In genomic region chr2:25879133-25879730, GRCh38 we compare ENCODE assay signal across 8 cellular contexts. TPM values are rescaled to one million over a fixed set of nuclear protein-coding genes. Genes with fewer than 3 reads are reported as not detected.
A peak's percentile ranks its signal among the peaks of the same experiment; 100 is the strongest.
DNase-seq lines count a peak whose midpoint lies in the region; ATAC-seq and TF ChIP-seq lines count a peak whose summit lies in the region.

No MANE protein-coding gene starts in this region.

- peak overlapping the region in 1 of 2 experiments; percentile 97; a peak in 2 of 4 replicates for H3K4me3 ChIP-seq in DND-41 (ENCODE audit: low read depth in 1 of 2, low read length in 2 of 2)

- ATAC-seq in DND-41 (ENCODE audit: insufficient read depth, low read depth): no peak
- no peak for ATAC-seq in HG02678 (IDR thresholded peaks at IDR 0.05; ENCODE audit: unreplicated experiment)

- no peaks in the 10 kb centered on the region for H3K27me3 ChIP-seq in DND-41 (ENCODE audit: insufficient read depth, low read length, poor library complexity)

- H2AFZ ChIP-seq in DND-41 (ENCODE audit: low read depth, low read length): peak overlapping the region; percentile 82

- no peaks in the 10 kb centered on the region for H3K27me3 Mint-ChIP-seq in chondrocyte (ENCODE audit: low read depth)
- peaks cover 13% of the 10 kb centered on the region for H3K27me3 Mint-ChIP-seq in nephron (ENCODE audit: low read depth)

- H3K9me3 Mint-ChIP-seq in chondrocyte (ENCODE audit: low read depth) (no peaks in the 10 kb centered on the region), nephron (no peaks in the 10 kb centered on the region)

- peak overlapping the region; percentile 98 for H3K27ac Mint-ChIP-seq in chondrocyte (ENCODE audit: unreplicated experiment)
- H3K27ac Mint-ChIP-seq in nephron: peak overlapping the region; percentile 93 to 99 (median 96)

- no peaks in the 10 kb centered on the region for H3K36me3 Mint-ChIP-seq in chondrocyte (ENCODE audit: low read depth)
- H3K36me3 Mint-ChIP-seq in nephron (ENCODE audit: low read depth): peaks cover 4% of the 10 kb centered on the region

- H3K79me2 ChIP-seq in DND-41 (ENCODE audit: insufficient read depth, low read length): peaks cover 40% of the 10 kb centered on the region

- H3K4me3 Mint-ChIP-seq in chondrocyte (ENCODE audit: unreplicated experiment) (peak overlapping the region; percentile 97), nephron (peak overlapping the region; percentile 96 to 98 (median 96))

- DNase-seq in DND-41: no peak
- peak; percentile 50 for DNase-seq in NCI-H146 (lab: John Stamatoyannopoulos, UW)
- no peak for DNase-seq in chondrocyte (ENCODE audit: low spot score)
- no peak for DNase-seq in T1000 (lab: John Stamatoyannopoulos, UW)
- no peak for DNase-seq in stimulated activated CD4-positive, alpha-beta T cell treated with anti-CD3 and anti-CD28 coated beads, Interleukin-2, amount 100 ng/mL, for 48 hours
- no peak for DNase-seq in activated CD4-positive, alpha-beta T cell treated with anti-CD3 and anti-CD28 coated beads for 1 hour

- H3K27ac ChIP-seq in DND-41 (ENCODE audit: low read length): peak overlapping the region; percentile 85

- H3K9me3 ChIP-seq in DND-41 (ENCODE audit: insufficient read depth, low read length, severe bottlenecking): no peaks in the 10 kb centered on the region

- peak overlapping the region; percentile 59 for H3K9ac ChIP-seq in DND-41 (ENCODE audit: low read depth, low read length)

- H4K20me1 ChIP-seq in DND-41 (ENCODE audit: insufficient read depth, low read length): peaks cover 10% of the 10 kb centered on the region; the same call in 1 of the 2 replicates

- peaks cover 8% of the 10 kb centered on the region for H3K36me3 ChIP-seq in DND-41 (ENCODE audit: insufficient read depth, low read length)

- H3K4me2 ChIP-seq in DND-41 (ENCODE audit: insufficient read depth, low read length): peak overlapping the region; percentile 75

- H3K4me1 Mint-ChIP-seq in chondrocyte (ENCODE audit: low read depth): peaks cover 30% of the 10 kb centered on the region
- H3K4me1 Mint-ChIP-seq in nephron: peaks cover 24% of the 10 kb centered on the region

- TF ChIP-seq CTCF in DND-41 (IDR thresholded peaks at IDR 0.05; ENCODE audit: borderline replicate concordance, extremely low read depth, low read length, poor library complexity, severe bottlenecking): no peak
- no peak for TF ChIP-seq CTCF in chondrocyte (IDR thresholded peaks at IDR 0.05)
- TF ChIP-seq CTCF in nephron (IDR thresholded peaks at IDR 0.05; ENCODE audit: unreplicated experiment in 3 of 3): no peak

- peaks cover 27% of the 10 kb centered on the region for H3K4me1 ChIP-seq in DND-41 (ENCODE audit: insufficient read depth, low read length)

RNA-seq across cellular contexts. Expression of gene ASXL2, which starts 0.9 kb away (rescaled TPM):
- 24.7 to 31.9 TPM (median 27.1 TPM) in 3 replicates for total RNA-seq in chondrocyte
